In the genomic region with DNA sequence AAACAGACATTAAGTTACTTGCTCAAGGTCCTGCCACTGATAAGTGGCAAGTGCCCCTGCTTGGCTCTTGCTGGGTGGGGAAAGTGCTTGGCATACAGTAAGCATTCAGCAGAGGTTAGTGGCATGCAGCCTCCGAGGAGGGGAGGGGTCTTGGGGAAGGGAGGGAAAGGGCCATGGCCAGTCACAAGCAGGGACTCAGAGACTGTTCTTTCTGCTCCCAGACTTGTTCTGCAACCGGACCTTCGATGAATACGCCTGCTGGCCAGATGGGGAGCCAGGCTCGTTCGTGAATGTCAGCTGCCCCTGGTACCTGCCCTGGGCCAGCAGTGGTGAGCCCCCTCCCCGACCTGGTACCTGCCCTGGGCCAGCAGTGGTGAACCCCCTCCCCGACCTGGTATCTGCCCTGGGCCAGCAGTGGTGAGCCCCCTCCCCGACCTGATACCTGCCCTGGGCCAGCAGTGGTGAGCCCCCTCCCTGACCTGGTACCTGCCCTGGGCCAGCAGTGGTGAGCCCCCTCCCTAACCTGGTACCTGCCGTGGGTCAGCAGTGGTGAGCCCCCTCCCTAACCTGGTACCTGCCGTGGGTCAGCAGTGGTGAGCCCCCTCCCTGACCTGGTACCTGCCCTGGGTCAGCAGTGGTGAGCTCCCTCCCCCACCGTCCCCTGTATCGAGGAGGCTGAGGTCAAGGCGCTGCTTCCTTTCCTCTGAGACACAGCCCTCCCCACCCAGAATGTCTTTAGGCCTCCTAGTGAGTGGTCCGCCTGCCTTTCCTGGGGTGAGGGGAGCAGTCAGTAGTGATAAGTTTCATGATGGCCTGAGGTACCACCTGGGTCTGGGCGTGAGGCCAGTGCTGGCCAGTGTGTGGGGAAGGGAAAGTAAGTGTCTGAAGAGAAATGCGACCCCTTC, we compare ENCODE assay signal across 26 cellular contexts. TPM values are rescaled to one million over a fixed set of nuclear protein-coding genes. Genes with fewer than 3 reads are reported as not detected.
"Had no signal": no experiment of that assay in that cellular context is flagged by ENCODE, and none has a peak within 500 bp of the region (broad histone marks: within the 10 kb centered on the region; RNA-seq: fewer than 3 reads in every experiment).

No MANE protein-coding gene starts in this region.

- H3K9me3 ChIP-seq: adrenal gland had no signal

- H3K27ac Mint-ChIP-seq: activated B cell treated with CpG ODN at 0.5 μM for 24 hours; activated CD4-positive, alpha-beta memory T cell treated with anti-CD3 and anti-CD28 coated beads, Interleukin-2, amount 10 ng/mL, durations not matched to agents 7 days and 5 days; activated CD4-positive, alpha-beta T cell treated with anti-CD3 and anti-CD28 coated beads for 36 hours; activated naive CD8-positive, alpha-beta T cell treated with anti-CD3 and anti-CD28 coated beads, Interleukin-2, amount 10 ng/mL, durations not matched to agents 7 days and 5 days; T-helper 17 cell had no signal

- H3K4me1 Mint-ChIP-seq: activated B cell treated with CpG ODN at 0.5 μM for 24 hours; activated CD4-positive, alpha-beta memory T cell treated with anti-CD3 and anti-CD28 coated beads, Interleukin-2, amount 10 ng/mL, durations not matched to agents 7 days and 5 days; activated CD4-positive, alpha-beta T cell treated with anti-CD3 and anti-CD28 coated beads for 36 hours; activated naive CD8-positive, alpha-beta T cell treated with anti-CD3 and anti-CD28 coated beads, Interleukin-2, amount 10 ng/mL, durations not matched to agents 7 days and 5 days had no signal

- H3K36me3 ChIP-seq: adrenal gland had no signal

- DNase-seq: activated B cell treated with CpG ODN at 0.5 μM for 24 hours; activated CD4-positive, alpha-beta memory T cell treated with anti-CD3 and anti-CD28 coated beads, Interleukin-2, amount 10 ng/mL, durations not matched to agents 7 days and 5 days; activated CD4-positive, alpha-beta T cell treated with anti-CD3 and anti-CD28 coated beads for 36 hours; activated CD4-positive, alpha-beta T cell treated with anti-CD3 and anti-CD28 coated beads, Interleukin-2, amount 50 U/mL, for 1 hour; activated naive CD4-positive, alpha-beta T cell treated with anti-CD3 and anti-CD28 coated beads, Interleukin-2, amount 50 U/mL, for 16 hours; activated T-cell treated with anti-CD3 and anti-CD28 coated beads for 4 hours; activated T-cell treated with anti-CD3 and anti-CD28 coated beads, Interleukin-2, amount 50 U/mL, for 48 hours; adrenal gland; anterior cingulate cortex; central memory CD4-positive, alpha-beta T cell; NCI-H1105; NCI-H1436; NCI-H1694 treated with DMSO at 0.1 percent for 48 hours; NCI-H2081; NCI-H2227 treated with DMSO at 0.1 percent for 48 hours; NCI-H446 treated with DMSO at 0.1 percent for 48 hours; NCI-H524 treated with DMSO at 0.1 percent for 48 hours; NCI-H774; PC-3; SIG-M5; T-helper 17 cell; T-helper 9 cell had no signal

- FAIRE-seq: RCC 7860 had no signal

- H3K9me3 Mint-ChIP-seq: activated B cell treated with CpG ODN at 0.5 μM for 24 hours; activated CD4-positive, alpha-beta memory T cell treated with anti-CD3 and anti-CD28 coated beads, Interleukin-2, amount 10 ng/mL, durations not matched to agents 7 days and 5 days; activated naive CD8-positive, alpha-beta T cell treated with anti-CD3 and anti-CD28 coated beads, Interleukin-2, amount 10 ng/mL, durations not matched to agents 7 days and 5 days had no signal

- H3K4me1 ChIP-seq: adrenal gland had no signal

- H3K4me3 ChIP-seq: adrenal gland had no signal

- H3K36me3 Mint-ChIP-seq: activated naive CD8-positive, alpha-beta T cell treated with anti-CD3 and anti-CD28 coated beads, Interleukin-2, amount 10 ng/mL, durations not matched to agents 7 days and 5 days had no signal

- H3K27me3 ChIP-seq: adrenal gland had no signal

- ATAC-seq: activated CD4-positive, alpha-beta T cell treated with anti-CD3 and anti-CD28 coated beads for 36 hours; PC-3; T-helper 17 cell had no signal

- H3K4me3 Mint-ChIP-seq: activated B cell treated with CpG ODN at 0.5 μM for 24 hours; activated CD4-positive, alpha-beta memory T cell treated with anti-CD3 and anti-CD28 coated beads, Interleukin-2, amount 10 ng/mL, durations not matched to agents 7 days and 5 days; activated CD4-positive, alpha-beta T cell treated with anti-CD3 and anti-CD28 coated beads for 36 hours; activated naive CD8-positive, alpha-beta T cell treated with anti-CD3 and anti-CD28 coated beads, Interleukin-2, amount 10 ng/mL, durations not matched to agents 7 days and 5 days; T-helper 17 cell had no signal

- H3K27ac ChIP-seq: adrenal gland, KMS-11 had no signal

RNA-seq across cellular contexts. Expression of a gene that starts 8.9 kb away (rescaled TPM):
- total RNA-seq: activated B cell treated with CpG ODN at 0.5 μM for 24 hours; activated CD4-positive, alpha-beta memory T cell treated with anti-CD3 and anti-CD28 coated beads, Interleukin-2, amount 10 ng/mL, durations not matched to agents 7 days and 5 days; activated naive CD8-positive, alpha-beta T cell treated with anti-CD3 and anti-CD28 coated beads, Interleukin-2, amount 10 ng/mL, durations not matched to agents 7 days and 5 days; MCF 10A; PC-3; T-helper 17 cell had no signal
